17 cellular contexts compared by ENCODE assay signal in genomic region chr11:46366260-46366659, GRCh38. TPM values are rescaled to one million over a fixed set of nuclear protein-coding genes. Genes with fewer than 3 reads are reported as not detected.
DNase-seq lines count a peak whose midpoint lies in the region; ATAC-seq and TF ChIP-seq lines count a peak whose summit lies in the region.
"Had no signal": no experiment of that assay in that cellular context is flagged by ENCODE, and none has a peak within 500 bp of the region (broad histone marks: within the 10 kb centered on the region; RNA-seq: fewer than 3 reads in every experiment).

No MANE protein-coding gene starts in this region.

- intact Hi-C loops in psoas muscle (cut with DNase I) (no loop called here), lower leg skin (cut with DNase I; ENCODE audit: low total_unique reads) (no loop called here)

- peak overlapping the region; percentile 96 for H3K27ac Mint-ChIP-seq in activated T-cell treated with anti-CD3 and anti-CD28 coated beads, Interleukin-2, amount 50 U/mL, for 24 hours

- H3K4me1 ChIP-seq in NT2/D1 (ENCODE audit: insufficient read depth, insufficient read length) (peaks cover 56% of the 10 kb centered on the region), psoas muscle (peaks cover 45% of the 10 kb centered on the region)

- H3K36me3 ChIP-seq in NT2/D1 (ENCODE audit: insufficient read depth, insufficient read length, low read length) (peaks cover 72% of the 10 kb centered on the region), psoas muscle (ENCODE audit: insufficient read depth in 1 of 2, low read depth in 1 of 2) (peaks cover 4 to 49% of the 10 kb centered on the region in 2 donors)

- peaks cover 64% of the 10 kb centered on the region for H3K36me3 Mint-ChIP-seq in activated T-cell treated with anti-CD3 and anti-CD28 coated beads, Interleukin-2, amount 50 U/mL, for 24 hours (ENCODE audit: low read depth)

- no peak overlapping the region for H3K4me3 ChIP-seq in NT2/D1 (ENCODE audit: insufficient read length, low read depth)
- peak overlapping the region; percentile 16 for H3K4me3 ChIP-seq in psoas muscle
- H3K4me3 ChIP-seq in lower leg skin (ENCODE audit: low read depth, poor library complexity, severe bottlenecking), result no peak overlapping the region
- H3K4me3 ChIP-seq: SJSA1 had no signal

- no peaks in the 10 kb centered on the region for H3K9me3 Mint-ChIP-seq in activated T-cell treated with anti-CD3 and anti-CD28 coated beads, Interleukin-2, amount 50 U/mL, for 24 hours

- no peak for ATAC-seq in psoas muscle
- no peak for ATAC-seq in GM18517 (IDR thresholded peaks at IDR 0.05; ENCODE audit: unreplicated experiment)
- ATAC-seq: PC-3 had no signal

- 82 to 85% (median 85%) methylated on average over 14 to 22 of the region's 22 CpGs for WGBS in psoas muscle, 3 donors
- 90 to 94% methylated on average over 20 to 22 of the region's 22 CpGs for whole genome bisulfite sequencing in lower leg skin, 2 donors

- H3K4me3 Mint-ChIP-seq in activated T-cell treated with anti-CD3 and anti-CD28 coated beads, Interleukin-2, amount 50 U/mL, for 24 hours, result no peak overlapping the region

- H3K4me1 Mint-ChIP-seq in activated T-cell treated with anti-CD3 and anti-CD28 coated beads, Interleukin-2, amount 50 U/mL, for 24 hours (ENCODE audit: low read depth), result peaks cover 66% of the 10 kb centered on the region

- H3K27ac ChIP-seq in cingulate gyrus (ENCODE audit: low read depth, low read length) (peak overlapping the region; percentile 29), psoas muscle (peak overlapping the region; percentile 58)
- H3K27ac ChIP-seq: KMS-11, SJSA1 had no signal

- H3K27me3 ChIP-seq in NT2/D1 (ENCODE audit: insufficient read depth, insufficient read length) (no peaks in the 10 kb centered on the region), psoas muscle (ENCODE audit: insufficient read depth in 3 of 3, low read length in 2 of 3) (no peaks in the 10 kb centered on the region)
- H3K27me3 ChIP-seq: SJSA1 had no signal

- TF ChIP-seq CTCF in psoas muscle (IDR thresholded peaks at IDR 0.05) (no peak), lower leg skin (IDR thresholded peaks at IDR 0.05) (no peak)

- no peaks in the 10 kb centered on the region for H3K27me3 Mint-ChIP-seq in activated T-cell treated with anti-CD3 and anti-CD28 coated beads, Interleukin-2, amount 50 U/mL, for 24 hours

- no peak for TF ChIP-seq POLR2A in lower leg skin (IDR thresholded peaks at IDR 0.05)

- H3K9ac ChIP-seq in NT2/D1 (ENCODE audit: insufficient read length, low read depth), result peak overlapping the region; percentile 37
- H3K9ac ChIP-seq: KMS-11 had no signal

- H3K9me3 ChIP-seq in NT2/D1 (ENCODE audit: insufficient read depth, low read length) (no peaks in the 10 kb centered on the region), psoas muscle (no peaks in the 10 kb centered on the region)
- H3K9me3 ChIP-seq: SJSA1 had no signal

- DNase-seq in activated T-cell treated with anti-CD3 and anti-CD28 coated beads, Interleukin-2, amount 50 U/mL, for 24 hours, result no peak
- DNase-seq in activated T-cell treated with anti-CD3 and anti-CD28 coated beads for 4 hours (no peak), NT2/D1 (ENCODE audit: low read depth, low spot score) (no peak), psoas muscle (no peak), lower leg skin (ENCODE audit: low spot score in 2 of 2) (no peak), HuH-7.5 (ENCODE audit: low spot score) (no peak)
- DNase-seq: GOT3, MV-4-11, NCI-H1417, NCI-H2029, NCI-H345, NCI-H524 treated with DMSO at 0.1 percent for 48 hours, PC-3 had no signal

RNA-seq across cellular contexts. Expression of gene MDK, which starts 15.2 kb away (rescaled TPM):
- total RNA-seq in psoas muscle, result 1 to 10 TPM; 1.4 to 6.3 (median 2.4) TPM
- 1 to 10 TPM; 1.2 to 2.0 (median 1.8) TPM for polyA plus RNA-seq in psoas muscle
- 10 to 100 TPM in 3 of 4 donors, 1 to 10 TPM in 1; 6.0 to 19.4 (median 12.0) TPM for total RNA-seq in lower leg skin

RNA-seq across cellular contexts. Expression of gene DGKZ, which starts 19.0 kb away (rescaled TPM):
- total RNA-seq in psoas muscle, result 100 to 1,000 TPM in 1 of 4 donors, 10 to 100 TPM in 3; 90.2 to 138 (median 96.2) TPM
- 10 to 100 TPM; 57.7 to 85.4 (median 62.0) TPM for polyA plus RNA-seq in psoas muscle
- 10 to 100 TPM; 41.8 to 86.4 (median 60.3) TPM for total RNA-seq in lower leg skin

RNA-seq across cellular contexts. Expression of gene CHRM4, which starts 25.3 kb away (rescaled TPM):
- total RNA-seq in psoas muscle, result not detected
- not detected for polyA plus RNA-seq in psoas muscle
- total RNA-seq in lower leg skin, result 1 to 10 TPM; 1.2 to 8.1 (median 3.3) TPM
- total RNA-seq: PC-3 had no signal
